In genomic region chr6:30819287-30819917, GRCh38 we compare ENCODE assay signal across 9 cellular contexts.
DNase-seq lines count a peak whose midpoint lies in the region; TF ChIP-seq lines count a peak whose summit lies in the region.
"Had no signal": no experiment of that assay in that cellular context is flagged by ENCODE, and none has a peak within 500 bp of the region (broad histone marks: within the 10 kb centered on the region; RNA-seq: fewer than 3 reads in every experiment).

No MANE protein-coding gene starts in this region.

- no peaks in the 10 kb centered on the region for H3K9me2 ChIP-seq in MM.1S (replicated peaks; ENCODE audit: insufficient read depth, low read length)

- H3K27me3 ChIP-seq in fibroblast of lung (ENCODE audit: control insufficient read depth, insufficient read depth, low read length) (no peaks in the 10 kb centered on the region), MM.1S (replicated peaks; ENCODE audit: insufficient read depth, low read length) (peaks cover 11% of the 10 kb centered on the region)

- H3K9ac ChIP-seq in fibroblast of lung (ENCODE audit: insufficient read depth, low read length) (no peak overlapping the region), MM.1S (ENCODE audit: low read length) (no peak overlapping the region)

- no peaks in the 10 kb centered on the region for H3F3A ChIP-seq in MM.1S (ENCODE audit: insufficient read depth, low read length)

- H3K27ac ChIP-seq in fibroblast of lung (ENCODE audit: insufficient read depth, low read length), result peak overlapping the region; percentile 46
- no peak overlapping the region for H3K27ac ChIP-seq in MM.1S (ENCODE audit: low read length)

- H3K4me1 ChIP-seq in fibroblast of lung (ENCODE audit: control insufficient read depth, extremely low read depth, insufficient read depth, low read length) (peaks cover 15% of the 10 kb centered on the region), MM.1S (ENCODE audit: low read length) (no peaks in the 10 kb centered on the region)

- H3K36me3 ChIP-seq in fibroblast of lung (ENCODE audit: control insufficient read depth, insufficient read depth, low read length) (no peaks in the 10 kb centered on the region), MM.1S (replicated peaks; ENCODE audit: insufficient read depth, low read length) (no peaks in the 10 kb centered on the region)

- H3K4me3 ChIP-seq in fibroblast of lung (replicated peaks in 1 of 4; ENCODE audit: control extremely low read depth in 1 of 4, insufficient read depth in 1 of 4, low read depth in 3 of 4, low read length in 4 of 4) (no peak overlapping the region), MM.1S (ENCODE audit: low read length) (no peak overlapping the region)
- H3K4me3 ChIP-seq: lung had no signal

- H2AFZ ChIP-seq in fibroblast of lung (ENCODE audit: low read length), result no peak overlapping the region
- H2AFZ ChIP-seq in MM.1S (ENCODE audit: low read length), result no peak overlapping the region

- H4K20me1 ChIP-seq in fibroblast of lung (ENCODE audit: control insufficient read depth, extremely low read depth, insufficient read depth, low read length), result no peaks in the 10 kb centered on the region
- H4K20me1 ChIP-seq in MM.1S (ENCODE audit: insufficient read depth, low read length), result no peaks in the 10 kb centered on the region

- no peak for TF ChIP-seq CTCF in fibroblast of lung (conservative IDR thresholded peaks at IDR 0.05 in 1 of 2, IDR thresholded peaks at IDR 0.05 in 1 of 2; ENCODE audit: low read depth in 1 of 2, low read length in 2 of 2)
- no peak for TF ChIP-seq CTCF in MM.1S (IDR thresholded peaks at IDR 0.05; ENCODE audit: low read length)

- DNase-seq in HPDE6-E6E7 (ENCODE audit: extremely low spot score) (peak; percentile 67), fibroblast of lung (ENCODE audit: low read depth in 2 of 2) (peak in 1 of 2 donors; percentile 60), MM.1S (no peak), NCI-H1417 treated with DMSO at 0.1 percent for 48 hours (lab: John Stamatoyannopoulos, UW) (no peak), DMS153 (lab: John Stamatoyannopoulos, UW) (no peak)
- DNase-seq in activated CD4-positive, alpha-beta T cell treated with anti-CD3 and anti-CD28 coated beads for 48 hours, result peak; percentile 84
- DNase-seq in stimulated activated CD4-positive, alpha-beta T cell treated with anti-CD3 and anti-CD28 coated beads, TNF-alpha, amount 100 ng/mL, for 4 hours (ENCODE audit: low read depth in 3 of 3), result peak in 2 of 3 experiments; percentile 50 to 67
- DNase-seq: NCI-H526 had no signal

- H3K4me2 ChIP-seq in fibroblast of lung (ENCODE audit: extremely low read depth, insufficient read depth, low read length), result no peak overlapping the region
- no peak overlapping the region for H3K4me2 ChIP-seq in MM.1S (ENCODE audit: low read depth, low read length)

- H3K79me2 ChIP-seq in fibroblast of lung (ENCODE audit: control insufficient read depth, insufficient read depth, low read length) (no peaks in the 10 kb centered on the region), MM.1S (ENCODE audit: low read length) (no peaks in the 10 kb centered on the region)

- no peaks in the 10 kb centered on the region for H3K9me3 ChIP-seq in fibroblast of lung (ENCODE audit: control insufficient read depth, insufficient read depth, low read depth, low read length)
- H3K9me3 ChIP-seq in MM.1S (replicated peaks; ENCODE audit: insufficient read depth, low read length), result no peaks in the 10 kb centered on the region

Comparison
In these comparisons a context has a peak if more than half of its experiments do, and no peak if none do; other contexts are left out.
1. DNase-seq: peak in HPDE6-E6E7 (single experiment), activated CD4-positive, alpha-beta T cell treated with anti-CD3 and anti-CD28 coated beads for 48 hours (single experiment) and stimulated activated CD4-positive, alpha-beta T cell treated with anti-CD3 and anti-CD28 coated beads, TNF-alpha, amount 100 ng/mL, for 4 hours (2 of 3); none in MM.1S (single experiment), NCI-H1417 treated with DMSO at 0.1 percent for 48 hours (single experiment) and DMS153 (single experiment).